ENCODE assay signal across 8 cellular contexts in genomic region chr13:75258159-75258782, GRCh38.
A peak's percentile ranks its signal among the peaks of the same experiment; 100 is the strongest.
DNase-seq lines count a peak whose midpoint lies in the region; ATAC-seq, FAIRE-seq and TF ChIP-seq lines count a peak whose summit lies in the region.

No MANE protein-coding gene starts in this region.

- CTCF ChIA-PET in activated CD4-positive, alpha-beta T cell treated with anti-CD3 and anti-CD28 coated beads for 36 hours (lab: Charles Lee): interaction anchor here (1.0 kb wide), 1 partner anchor 117 kb away, joined by 3 read pairs; no protein-coding TSS in a partner anchor

- no peak overlapping the region for H3K4me3 Mint-ChIP-seq in activated CD4-positive, alpha-beta T cell treated with anti-CD3 and anti-CD28 coated beads for 36 hours

- no peak overlapping the region for H3K4me2 ChIP-seq in SU-DHL-6 (ENCODE audit: low read depth, low read length, poor library complexity, severe bottlenecking)

- H3K27me3 ChIP-seq in SU-DHL-6 (ENCODE audit: low read length): no peaks in the 10 kb centered on the region
- no peaks in the 10 kb centered on the region for H3K27me3 ChIP-seq in tibial nerve

- intact Hi-C loops in left ventricle myocardium superior (cut with micrococcal nuclease): no loop called here
- intact Hi-C loops in activated CD4-positive, alpha-beta T cell treated with anti-CD3 and anti-CD28 coated beads for 36 hours (cut with DNase I, micrococcal nuclease): no loop called here

- no peaks in the 10 kb centered on the region for H3K79me2 ChIP-seq in SU-DHL-6 (ENCODE audit: insufficient read depth, low read length)

- no peak overlapping the region for H2AFZ ChIP-seq in SU-DHL-6 (ENCODE audit: low read depth, low read length, severe bottlenecking)

- FAIRE-seq in A204.1 (lab: Jason Lieb, UNC): peak; percentile 91

- WGBS in tibial nerve, 2 donors: 70 to 80% methylated on average over 3 of the region's 3 CpGs

- TF ChIP-seq POLR2A in tibial nerve (IDR thresholded peaks at IDR 0.05): no peak

- H3K4me3 ChIP-seq in SU-DHL-6 (ENCODE audit: insufficient read depth, low read length, poor library complexity, severe bottlenecking) (no peak overlapping the region), tibial nerve (no peak overlapping the region)

- no peaks in the 10 kb centered on the region for H4K20me1 ChIP-seq in SU-DHL-6 (ENCODE audit: low read depth, low read length)

- H3K9me3 Mint-ChIP-seq in activated CD4-positive, alpha-beta T cell treated with anti-CD3 and anti-CD28 coated beads for 36 hours (ENCODE audit: low read depth): no peaks in the 10 kb centered on the region

- no peaks in the 10 kb centered on the region for H3K4me1 ChIP-seq in tibial nerve

- H3K36me3 ChIP-seq in SU-DHL-6 (ENCODE audit: low read length) (no peaks in the 10 kb centered on the region), tibial nerve (no peaks in the 10 kb centered on the region)

- H3K9me2 ChIP-seq in SU-DHL-6 (replicated peaks; ENCODE audit: insufficient read depth, low read length): no peaks in the 10 kb centered on the region

- no peak for DNase-seq in GM13977 (ENCODE audit: low spot score)
- peak; percentile 6 for DNase-seq in KG1 (lab: John Stamatoyannopoulos, UW)
- no peak for DNase-seq in left ventricle myocardium superior
- no peak for DNase-seq in tibial nerve (ENCODE audit: low spot score in 2 of 2)
- no peak for DNase-seq in activated CD4-positive, alpha-beta T cell treated with anti-CD3 and anti-CD28 coated beads for 36 hours

- H3K27ac ChIP-seq in SU-DHL-6 (ENCODE audit: low read depth, low read length) (no peak overlapping the region), tibial nerve (no peak overlapping the region)

- no peaks in the 10 kb centered on the region for H3K4me1 Mint-ChIP-seq in activated CD4-positive, alpha-beta T cell treated with anti-CD3 and anti-CD28 coated beads for 36 hours

- H3K36me3 Mint-ChIP-seq in activated CD4-positive, alpha-beta T cell treated with anti-CD3 and anti-CD28 coated beads for 36 hours (ENCODE audit: low read depth): no peaks in the 10 kb centered on the region

- H3K27me3 Mint-ChIP-seq in activated CD4-positive, alpha-beta T cell treated with anti-CD3 and anti-CD28 coated beads for 36 hours: peaks cover 3% of the 10 kb centered on the region

- H3K9ac ChIP-seq in SU-DHL-6 (ENCODE audit: low read length): no peak overlapping the region

- H3K9me3 ChIP-seq in SU-DHL-6 (ENCODE audit: insufficient read depth, low read length) (no peaks in the 10 kb centered on the region), tibial nerve (no peaks in the 10 kb centered on the region)

- ATAC-seq in left ventricle myocardium superior (peak; percentile 47), HG02938 (IDR thresholded peaks at IDR 0.05; ENCODE audit: unreplicated experiment) (no peak)
- ATAC-seq in activated CD4-positive, alpha-beta T cell treated with anti-CD3 and anti-CD28 coated beads for 36 hours: no peak

- TF ChIP-seq CTCF in GM13977 (IDR thresholded peaks at IDR 0.05; ENCODE audit: extremely low read depth, insufficient read depth, missing control alignments) (peak; percentile 51), SU-DHL-6 (IDR thresholded peaks at IDR 0.05; ENCODE audit: insufficient read depth, low read length, poor library complexity, severe bottlenecking) (peak; percentile 44), tibial nerve (IDR thresholded peaks at IDR 0.05) (peak; percentile 28 to 44 (median 34))

- no peak for TF ChIP-seq EP300 in tibial nerve (IDR thresholded peaks at IDR 0.05)

- in situ Hi-C loops in GM13977 (cut with MboI; ENCODE audit: low pct_unique_long_range_greater_than_20kb, low sequenced_read_pairs, unreplicated experiment): no loop called here

- H3F3A ChIP-seq in SU-DHL-6 (ENCODE audit: insufficient read depth): no peaks in the 10 kb centered on the region

- POLR2A ChIA-PET in activated CD4-positive, alpha-beta T cell treated with anti-CD3 and anti-CD28 coated beads for 36 hours (lab: Charles Lee): no interaction called here

- H3K27ac Mint-ChIP-seq in activated CD4-positive, alpha-beta T cell treated with anti-CD3 and anti-CD28 coated beads for 36 hours: no peak overlapping the region
